ENCODE assay signal across 17 cellular contexts in genomic region chr5:72505539-72505938, GRCh38. TPM values are rescaled to one million over a fixed set of nuclear protein-coding genes. Genes with fewer than 3 reads are reported as not detected.
DNase-seq lines count a peak whose midpoint lies in the region; ATAC-seq, FAIRE-seq and TF ChIP-seq lines count a peak whose summit lies in the region.
"Had no signal": no experiment of that assay in that cellular context is flagged by ENCODE, and none has a peak within 500 bp of the region (broad histone marks: within the 10 kb centered on the region; RNA-seq: fewer than 3 reads in every experiment).

No MANE protein-coding gene starts in this region.

- H3K79me2 ChIP-seq in K562 (ENCODE audit: control insufficient read depth, insufficient read depth, low read length): no peaks in the 10 kb centered on the region

- H3K27me3 ChIP-seq in IMR-90 (ENCODE audit: control insufficient read depth, insufficient read depth, low read length): no peaks in the 10 kb centered on the region
- H3K27me3 ChIP-seq in K562 (ENCODE audit: control insufficient read depth in 2 of 2, insufficient read depth in 2 of 2, low read length in 2 of 2): no peaks in the 10 kb centered on the region
- no peaks in the 10 kb centered on the region for H3K27me3 ChIP-seq in psoas muscle (ENCODE audit: insufficient read depth in 3 of 3, low read length in 2 of 3)

- in situ Hi-C loops in IMR-90 (cut with MboI; ENCODE audit: low sequenced_read_pairs) (loop anchor here (25.0 kb wide), 1 partner anchor 143 kb away; no protein-coding TSS in a partner anchor), K562 (cut with MboI) (no loop called here)

- TF ChIP-seq POLR2A in GM12891 (IDR thresholded peaks at IDR 0.05; ENCODE audit: low read depth, low read length) (no peak), IMR-90 (IDR thresholded peaks at IDR 0.05; ENCODE audit: low read depth, low read length) (no peak), K562 (conservative IDR thresholded peaks at IDR 0.05) (no peak)

- H3K36me3 Mint-ChIP-seq in activated naive CD4-positive, alpha-beta T cell treated with anti-CD3 and anti-CD28 coated beads, Interleukin-2, amount 50 U/mL, for 72 hours: no peaks in the 10 kb centered on the region
- H3K36me3 Mint-ChIP-seq: brain, WTC11 had no signal

- peaks cover 10% of the 10 kb centered on the region; the same call in 1 of the 2 replicates for H3K9me1 ChIP-seq in IMR-90 (ENCODE audit: insufficient read depth, low read length)
- no peaks in the 10 kb centered on the region for H3K9me1 ChIP-seq in K562 (ENCODE audit: control insufficient read depth, insufficient read depth, low read length)

- no peak overlapping the region for H2BK5ac ChIP-seq in IMR-90 (ENCODE audit: low read depth, low read length, poor library complexity, severe bottlenecking)

- H3K14ac ChIP-seq in IMR-90 (replicated peaks; ENCODE audit: low read depth, low read length): no peak overlapping the region; the same call in 1 of the 2 replicates

- no peaks in the 10 kb centered on the region for H3K9me3 ChIP-seq in IMR-90 (ENCODE audit: control insufficient read depth, insufficient read depth, low read length)
- H3K9me3 ChIP-seq in K562 (replicated peaks; ENCODE audit: control insufficient read depth, insufficient read depth, low read depth, low read length): no peaks in the 10 kb centered on the region
- no peaks in the 10 kb centered on the region for H3K9me3 ChIP-seq in psoas muscle
- H3K9me3 ChIP-seq: prostate gland had no signal

- TF ChIP-seq EP300 in K562 (IDR thresholded peaks at IDR 0.05; ENCODE audit: low read length): no peak

- peak overlapping the region; percentile 65; the same call in 1 of the 2 replicates for H2BK120ac ChIP-seq in IMR-90 (ENCODE audit: low read depth, low read length)

- peak overlapping the region; percentile 23; the same call in 1 of the 2 replicates for H3K4ac ChIP-seq in IMR-90 (ENCODE audit: low read depth, low read length)

- POLR2A ChIA-PET in IMR-90 (lab: Charles Lee; ENCODE audit: unreplicated experiment): no interaction called here
- POLR2A ChIA-PET in K562 (lab: Yijun Ruan, JAX): no interaction called here
- POLR2A ChIA-PET in RWPE1 (lab: Yijun Ruan, JAX; ENCODE audit: low non-redundant PET): no interaction called here

- no peak overlapping the region for H3K27ac Mint-ChIP-seq in activated naive CD4-positive, alpha-beta T cell treated with anti-CD3 and anti-CD28 coated beads, Interleukin-2, amount 50 U/mL, for 72 hours
- H3K27ac Mint-ChIP-seq: nephron, WTC11 had no signal

- H2AFZ ChIP-seq in IMR-90 (replicated peaks; ENCODE audit: low read length, poor library complexity): no peak overlapping the region
- H2AFZ ChIP-seq in K562 (ENCODE audit: low read depth, low read length): peak overlapping the region; percentile 95

- TF ChIP-seq RAD21 in IMR-90 (IDR thresholded peaks at IDR 0.05; ENCODE audit: low read length): no peak
- no peak for TF ChIP-seq RAD21 in K562 (CRISPR knock-in tag; conservative IDR thresholded peaks at IDR 0.05 in 1 of 2, IDR thresholded peaks at IDR 0.05 in 1 of 2)

- DNase-seq in GM12891 (ENCODE audit: insufficient read length, low spot score): no peak
- no peak for DNase-seq in IMR-90
- DNase-seq in K562 (ENCODE audit: extremely low read depth in 1 of 4, low spot score in 3 of 4): no peak
- DNase-seq in psoas muscle: no peak
- no peak for DNase-seq in RWPE1 (ENCODE audit: low spot score)
- DNase-seq in activated naive CD4-positive, alpha-beta T cell treated with anti-CD3 and anti-CD28 coated beads, Interleukin-2, amount 50 U/mL, for 72 hours (ENCODE audit: low spot score in 2 of 2): no peak
- DNase-seq: activated naive CD4-positive, alpha-beta T cell treated with Interleukin-2 at 50 U/mL for 16 hours; DMS153; NCI-H1092 treated with DMSO at 0.1 percent for 48 hours had no signal

- peak overlapping the region; percentile 54; the same call in 1 of the 2 replicates for H2BK20ac ChIP-seq in IMR-90 (ENCODE audit: low read depth, low read length)

- ATAC-seq in IMR-90 (ENCODE audit: low read depth) (no peak), K562 (no peak), psoas muscle (no peak), GM21381 (IDR thresholded peaks at IDR 0.05; ENCODE audit: unreplicated experiment) (no peak)
- ATAC-seq in activated naive CD4-positive, alpha-beta T cell treated with anti-CD3 and anti-CD28 coated beads, Interleukin-2, amount 50 U/mL, for 72 hours: no peak
- ATAC-seq: WTC11 had no signal

- H3K36me3 ChIP-seq in IMR-90 (ENCODE audit: control insufficient read depth, insufficient read depth, low read length) (no peaks in the 10 kb centered on the region), K562 (ENCODE audit: control insufficient read depth, insufficient read depth, low read length) (no peaks in the 10 kb centered on the region), psoas muscle (ENCODE audit: insufficient read depth in 1 of 2, low read depth in 1 of 2) (no peaks in the 10 kb centered on the region)
- H3K36me3 ChIP-seq: prostate gland had no signal

- H3K27ac ChIP-seq in IMR-90 (ENCODE audit: insufficient read depth, low read length) (no peak overlapping the region), K562 (ENCODE audit: extremely low read depth, low read depth, low read length) (no peak overlapping the region), psoas muscle (peak overlapping the region; percentile 87), RWPE1 (no peak overlapping the region)
- H3K27ac ChIP-seq: prostate gland had no signal

- H3K4me1 ChIP-seq in IMR-90 (ENCODE audit: control insufficient read depth, insufficient read depth, low read length): peaks cover 12% of the 10 kb centered on the region
- H3K4me1 ChIP-seq in K562 (replicated peaks in 1 of 2; ENCODE audit: control insufficient read depth in 2 of 2, insufficient read depth in 2 of 2, low read length in 2 of 2): peaks cover 4 to 25% of the 10 kb centered on the region in 2 experiments
- H3K4me1 ChIP-seq in psoas muscle: peaks cover 69% of the 10 kb centered on the region

- H4K91ac ChIP-seq in IMR-90 (ENCODE audit: insufficient read depth, low read depth, low read length): no peak overlapping the region

- dilution Hi-C loops in IMR-90 (cut with HindIII; ENCODE audit: low sequenced_read_pairs, unreplicated experiment): no loop called here

- intact Hi-C loops in IMR-90 (cut with micrococcal nuclease) (no loop called here), K562 (cut with micrococcal nuclease) (no loop called here), psoas muscle (cut with DNase I) (loop anchor here (5.0 kb wide), 2 partner anchors 38 to 53 kb away; no protein-coding TSS in a partner anchor)

- no peak overlapping the region for H4K5ac ChIP-seq in IMR-90 (ENCODE audit: low read depth, low read length)

- no peaks in the 10 kb centered on the region for H3K9me3 Mint-ChIP-seq in activated naive CD4-positive, alpha-beta T cell treated with anti-CD3 and anti-CD28 coated beads, Interleukin-2, amount 50 U/mL, for 72 hours
- H3K9me3 Mint-ChIP-seq: nephron, WTC11 had no signal

- H3K9ac ChIP-seq in IMR-90 (ENCODE audit: low read depth, low read length): no peak overlapping the region
- no peak overlapping the region for H3K9ac ChIP-seq in K562 (ENCODE audit: insufficient read depth in 1 of 2, low read depth in 2 of 2, low read length in 2 of 2)

- H4K8ac ChIP-seq in IMR-90 (ENCODE audit: low read depth in 2 of 2, low read length in 2 of 2): no peak overlapping the region

- no CpG with 5 or more reads among the region's 7 CpGs for WGBS in IMR-90 (ENCODE audit: extremely low coverage in 2 of 2, insufficient read length in 1 of 2), 2 experiments
- WGBS in K562 (ENCODE audit: insufficient coverage, low coverage, missing lambda C conversion rate): 48% methylated on average over 7 of the region's 7 CpGs
- 70 to 79% (median 76%) methylated on average over 7 of the region's 7 CpGs for WGBS in psoas muscle, 3 donors

- no peak overlapping the region for H3K56ac ChIP-seq in IMR-90 (ENCODE audit: extremely low read depth, insufficient read depth, low read length)

- BruUV-seq in IMR-90 (replicated peaks; lab: Mats Ljungman, UMichigan) (no TSS peak), K562 (replicated peaks; lab: Mats Ljungman, UMichigan) (no TSS peak)

- FAIRE-seq in GM12891 (lab: Jason Lieb, UNC) (peak; percentile 65), K562 (lab: Jason Lieb, UNC) (no peak)
- FAIRE-seq: GM18507 had no signal

- H3K4me2 ChIP-seq in IMR-90 (ENCODE audit: low read depth, low read length): no peak overlapping the region
- H3K4me2 ChIP-seq in K562 (ENCODE audit: insufficient read depth, low read length): peak overlapping the region; percentile 13; the same call in 1 of the 2 replicates

- H2AK5ac ChIP-seq in IMR-90 (ENCODE audit: low read depth, low read length): no peak overlapping the region

- H2BK15ac ChIP-seq in IMR-90 (ENCODE audit: low read depth, low read length): peak overlapping the region; percentile 35; the same call in 1 of the 3 replicates

- H2AK9ac ChIP-seq in IMR-90 (replicated peaks; ENCODE audit: low read depth, low read length, poor library complexity): no peak overlapping the region

- H4K20me1 ChIP-seq in IMR-90 (ENCODE audit: insufficient read depth, low read length) (no peaks in the 10 kb centered on the region), K562 (replicated peaks; ENCODE audit: control insufficient read depth, insufficient read depth, low read length) (no peaks in the 10 kb centered on the region)

- H3K4me3 ChIP-seq in IMR-90 (ENCODE audit: insufficient read depth, low read depth, low read length) (no peak overlapping the region), K562 (no peak overlapping the region), psoas muscle (peak overlapping the region; percentile 55)
- H3K4me3 ChIP-seq: prostate gland had no signal

- H3K79me1 ChIP-seq in IMR-90 (ENCODE audit: low read depth in 1 of 2, low read length in 2 of 2): no peaks in the 10 kb centered on the region

- H3K18ac ChIP-seq in IMR-90 (ENCODE audit: low read depth, low read length): no peak overlapping the region

- no peak overlapping the region for H3K23ac ChIP-seq in IMR-90 (ENCODE audit: low read depth, low read length)

- TF ChIP-seq CTCF in IMR-90 (conservative IDR thresholded peaks at IDR 0.05; ENCODE audit: low read depth, low read length) (no peak), K562 (IDR thresholded peaks at IDR 0.05 in 2 of 3, conservative IDR thresholded peaks at IDR 0.05 in 1 of 3; ENCODE audit: insufficient read depth in 2 of 3, low read depth in 1 of 3, low read length in 3 of 3) (no peak), psoas muscle (IDR thresholded peaks at IDR 0.05) (no peak), RWPE1 (conservative IDR thresholded peaks at IDR 0.05; ENCODE audit: low read depth) (no peak)

- CTCF ChIA-PET in IMR-90 (lab: Yijun Ruan, JAX): interaction anchor here (0.9 kb wide), 1 partner anchor 94 kb away, joined by 5 read pairs; no protein-coding TSS in a partner anchor
- CTCF ChIA-PET in K562 (lab: Yijun Ruan, JAX; ENCODE audit: low intra/inter-chr PET ratio): no interaction called here
- CTCF ChIA-PET in RWPE1 (lab: Yijun Ruan, JAX): interaction anchor here (0.7 to 1.2 kb wide), 2 partner anchors 19 to 139 kb away, joined by 3 read pairs; no protein-coding TSS in a partner anchor

RNA-seq across cellular contexts. Expression of gene ZNF366, which starts 1.7 kb away (rescaled TPM):
- 0.22 TPM for polyA plus RNA-seq in GM12891 (2012; ENCODE audit: low read depth, missing spikeins)
- total RNA-seq in IMR-90 (2012; rRNA removed) (not detected in 2 replicates), K562 (2014; rRNA removed) (not detected in 2 replicates), K562 (2014; rRNA removed; fragmentation: Illumina TruSeq; extraction: Trizol) (not detected in 2 replicates), K562 (2015; rRNA removed; fragmentation: Illumina TruSeq; extraction: Trizol) (not detected in 2 replicates), K562 (2021) (not detected in 2 replicates), psoas muscle (1 to 10 TPM; 3.4 to 6.6 (median 3.9) TPM)
- polyA plus RNA-seq in IMR-90 (2012; rRNA removed) (not detected in 2 replicates), K562 (2011; rRNA removed) (not detected in 2 replicates), K562 (2014; fragmentation: Illumina TruSeq; extraction: Trizol) (not detected in 2 replicates), K562 (2014; fragmentation: Nextera tagmentation; extraction: Ambion mirVana) (not detected), K562 (2014; rRNA removed) (not detected in 2 replicates), psoas muscle (1 to 10 TPM; 1.2 to 1.4 (median 1.3) TPM)
- not detected in 2 replicates for polyA plus RNA-seq in IMR-90 (2012; cell fraction: cytosol; rRNA removed)
- polyA plus RNA-seq in IMR-90 (2012; cell fraction: nucleus; rRNA removed; ENCODE audit: low replicate concordance): not detected in 2 replicates
- not detected in 2 replicates for total RNA-seq in K562 (2011; cell fraction: chromatin; rRNA removed; ENCODE audit: low replicate concordance)
- not detected in 2 replicates for total RNA-seq in K562 (2011; cell fraction: nucleolus; rRNA removed)
- total RNA-seq in K562 (2011; cell fraction: nucleoplasm; rRNA removed): not detected in 2 replicates
- not detected in 2 replicates for polyA plus RNA-seq in K562 (2011; cell fraction: cytosol; rRNA removed)
- not detected in 2 replicates for polyA plus RNA-seq in K562 (2011; cell fraction: nucleus; rRNA removed)
- polyA plus RNA-seq in K562 (2012): not detected in 2 replicates
- not detected in 2 replicates for polyA minus RNA-seq in K562 (2011; rRNA and poly(A)+ RNA removed)
- polyA minus RNA-seq in K562 (2011; cell fraction: cytosol; rRNA and poly(A)+ RNA removed): not detected in 2 replicates
- polyA minus RNA-seq in K562 (2011; cell fraction: nucleus; rRNA and poly(A)+ RNA removed): not detected in 2 replicates
- not detected for total RNA-seq in activated naive CD4-positive, alpha-beta T cell treated with anti-CD3 and anti-CD28 coated beads, Interleukin-2, amount 50 U/mL, for 72 hours
- total RNA-seq: NCI-H460, WTC11 had no signal
- polyA plus RNA-seq: BJ had no signal

Comparison
In these comparisons a context has a peak if more than half of its experiments do, and no peak if none do; other contexts are left out.
1. intact Hi-C loops: an anchor here in psoas muscle (5.0 kb wide); none called in IMR-90 and K562.